1 cellular context compared by ENCODE assay signal in the genomic region with DNA sequence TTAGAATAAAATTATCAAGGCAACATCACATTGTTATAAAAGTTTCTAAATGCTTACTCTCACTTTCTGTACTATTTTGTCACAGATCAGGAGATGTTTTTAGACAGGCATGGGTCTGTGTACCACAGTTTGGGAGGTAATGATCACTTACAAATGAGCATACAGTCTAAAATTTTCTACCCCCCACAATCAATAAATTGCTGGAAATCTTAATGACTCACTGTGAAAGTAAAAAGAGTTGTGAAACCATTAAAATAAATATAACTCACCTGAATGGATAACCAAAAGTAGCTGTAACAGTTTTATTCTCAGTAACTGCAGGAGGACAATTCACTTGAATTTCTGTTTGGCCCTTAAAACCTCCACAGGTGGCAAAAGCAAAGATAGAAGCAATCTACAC.
TF ChIP-seq lines count a peak whose summit lies in the region.

No MANE protein-coding gene starts in this region.

TF ChIP-seq in HEK293, 187 proteins besides CTCF, POLR2A, EP300 and RAD21 (continued from another document):
- TF ChIP-seq, protein P1, sequence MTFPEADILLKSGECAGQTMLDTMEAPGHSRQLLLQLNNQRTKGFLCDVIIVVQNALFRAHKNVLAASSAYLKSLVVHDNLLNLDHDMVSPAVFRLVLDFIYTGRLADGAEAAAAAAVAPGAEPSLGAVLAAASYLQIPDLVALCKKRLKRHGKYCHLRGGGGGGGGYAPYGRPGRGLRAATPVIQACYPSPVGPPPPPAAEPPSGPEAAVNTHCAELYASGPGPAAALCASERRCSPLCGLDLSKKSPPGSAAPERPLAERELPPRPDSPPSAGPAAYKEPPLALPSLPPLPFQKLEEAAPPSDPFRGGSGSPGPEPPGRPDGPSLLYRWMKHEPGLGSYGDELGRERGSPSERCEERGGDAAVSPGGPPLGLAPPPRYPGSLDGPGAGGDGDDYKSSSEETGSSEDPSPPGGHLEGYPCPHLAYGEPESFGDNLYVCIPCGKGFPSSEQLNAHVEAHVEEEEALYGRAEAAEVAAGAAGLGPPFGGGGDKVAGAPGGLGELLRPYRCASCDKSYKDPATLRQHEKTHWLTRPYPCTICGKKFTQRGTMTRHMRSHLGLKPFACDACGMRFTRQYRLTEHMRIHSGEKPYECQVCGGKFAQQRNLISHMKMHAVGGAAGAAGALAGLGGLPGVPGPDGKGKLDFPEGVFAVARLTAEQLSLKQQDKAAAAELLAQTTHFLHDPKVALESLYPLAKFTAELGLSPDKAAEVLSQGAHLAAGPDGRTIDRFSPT (tag by site-specific recombination; IDR thresholded peaks at IDR 0.05) = no peak
- TF ChIP-seq ZNF16 (tag by site-specific recombination; IDR thresholded peaks at IDR 0.05; ENCODE audit: low read depth) = no peak
- 0 out of 2 replicates have a peak, but pooled peaks have one; percentile 29 for TF ChIP-seq PRDM1 (tag by site-specific recombination; IDR thresholded peaks at IDR 0.05)
- TF ChIP-seq ZNF558 (tag by site-specific recombination; IDR thresholded peaks at IDR 0.05) = no peak
- TF ChIP-seq ZEB2 (tag by site-specific recombination; IDR thresholded peaks at IDR 0.05) = no peak
- no peak for TF ChIP-seq PRDM4 (tag by site-specific recombination; IDR thresholded peaks at IDR 0.05)
- TF ChIP-seq ZNF707 (tag by site-specific recombination; IDR thresholded peaks at IDR 0.05) = no peak
